In the genomic region with DNA sequence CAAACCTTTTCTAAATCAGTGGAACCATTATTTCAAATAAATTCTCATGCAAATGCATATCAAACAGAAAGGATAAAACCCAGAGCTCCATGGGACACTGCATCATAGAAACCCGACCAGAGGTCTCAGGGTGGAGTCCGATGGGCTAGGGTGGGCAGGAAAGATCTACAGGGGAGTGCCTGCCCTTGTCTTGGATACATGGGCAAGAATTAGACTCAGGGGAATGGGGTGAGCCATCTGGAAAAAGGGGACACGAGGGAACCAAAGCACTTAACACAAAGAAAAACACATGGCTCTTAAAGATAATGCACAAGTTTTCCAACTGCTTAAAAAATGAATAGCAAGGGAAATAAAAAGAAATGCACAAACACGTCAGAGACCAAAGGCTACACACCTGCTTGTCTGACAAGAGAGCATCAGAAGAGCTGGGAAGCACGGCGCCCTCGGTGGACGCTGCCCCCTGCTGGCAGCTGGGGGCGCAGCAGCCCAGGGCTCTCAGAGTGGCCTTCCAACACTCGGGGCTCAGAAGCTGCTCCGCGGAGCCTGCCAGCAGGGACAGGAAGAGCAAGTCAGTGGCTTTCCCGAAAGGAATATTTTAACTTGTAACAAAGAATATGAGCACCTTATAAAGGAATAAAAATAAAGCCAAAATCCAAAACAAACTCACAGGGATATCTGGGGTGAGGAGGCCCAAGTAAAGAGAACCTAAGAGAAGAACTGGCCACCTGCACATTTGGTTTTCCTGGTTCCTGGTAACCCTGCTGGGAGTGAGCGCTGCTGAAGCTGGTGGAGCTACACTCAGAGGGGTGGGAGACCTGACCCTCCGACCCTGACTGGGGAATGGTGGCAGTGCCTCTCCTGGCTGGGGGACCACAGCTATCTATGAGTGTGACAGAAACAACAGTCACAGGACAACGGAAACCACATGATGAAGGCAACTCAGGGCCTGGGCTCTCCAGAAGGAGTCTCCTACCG, we compare ENCODE assay signal across 8 cellular contexts. TPM values are rescaled to one million over a fixed set of nuclear protein-coding genes. Genes with fewer than 3 reads are reported as not detected.
DNase-seq lines count a peak whose midpoint lies in the region; ATAC-seq and TF ChIP-seq lines count a peak whose summit lies in the region.

No MANE protein-coding gene starts in this region.

- DNase-seq in EH (ENCODE audit: low read depth), result peak; percentile 59
- peak; percentile 60 to 77 for DNase-seq in Kasumi-1 (lab: John Stamatoyannopoulos, UW)
- peak; percentile 89 for DNase-seq in cardiac septum (ENCODE audit: low spot score)
- DNase-seq in putamen (ENCODE audit: low spot score), result peak; percentile 47

- peaks cover 15% of the 10 kb centered on the region for H3K4me1 Mint-ChIP-seq in activated naive CD4-positive, alpha-beta T cell treated with anti-CD3 and anti-CD28 coated beads, Interleukin-2, amount 50 U/mL, for 24 hours

- peak; percentile 82 for ATAC-seq in GM21723 (IDR thresholded peaks at IDR 0.05; ENCODE audit: unreplicated experiment)
- ATAC-seq in SK-N-SH treated with all-trans-retinoic acid at 6 μM for 48 hours, result peak; percentile 98
- no peak for ATAC-seq in HG03045 (IDR thresholded peaks at IDR 0.05; ENCODE audit: unreplicated experiment)

- peaks cover 6% of the 10 kb centered on the region for H3K9me3 Mint-ChIP-seq in activated naive CD4-positive, alpha-beta T cell treated with anti-CD3 and anti-CD28 coated beads, Interleukin-2, amount 50 U/mL, for 24 hours

- H3K36me3 Mint-ChIP-seq in activated naive CD4-positive, alpha-beta T cell treated with anti-CD3 and anti-CD28 coated beads, Interleukin-2, amount 50 U/mL, for 24 hours, result peaks cover 16% of the 10 kb centered on the region

- H3K27me3 Mint-ChIP-seq in activated naive CD4-positive, alpha-beta T cell treated with anti-CD3 and anti-CD28 coated beads, Interleukin-2, amount 50 U/mL, for 24 hours, result no peaks in the 10 kb centered on the region

- no peak overlapping the region for H3K4me3 Mint-ChIP-seq in activated naive CD4-positive, alpha-beta T cell treated with anti-CD3 and anti-CD28 coated beads, Interleukin-2, amount 50 U/mL, for 24 hours

- H3K27ac Mint-ChIP-seq in activated naive CD4-positive, alpha-beta T cell treated with anti-CD3 and anti-CD28 coated beads, Interleukin-2, amount 50 U/mL, for 24 hours, result peak overlapping the region; percentile 25

- intact Hi-C loops in cardiac septum (cut with DNase I), result loop anchor here (1.0 kb wide), 1 partner anchor 189 kb away; no protein-coding TSS in a partner anchor

TF ChIP-seq in SK-N-SH treated with all-trans-retinoic acid at 6 μM for 48 hours, 23 proteins besides CTCF, POLR2A, EP300 and RAD21:
- no peak for TF ChIP-seq ZNF70 (CRISPR knock-in tag; IDR thresholded peaks at IDR 0.05)
- no peak for TF ChIP-seq ESRRG (CRISPR knock-in tag; IDR thresholded peaks at IDR 0.05)
- TF ChIP-seq OSR1 (CRISPR knock-in tag; IDR thresholded peaks at IDR 0.05), result no peak
- TF ChIP-seq, protein P1, sequence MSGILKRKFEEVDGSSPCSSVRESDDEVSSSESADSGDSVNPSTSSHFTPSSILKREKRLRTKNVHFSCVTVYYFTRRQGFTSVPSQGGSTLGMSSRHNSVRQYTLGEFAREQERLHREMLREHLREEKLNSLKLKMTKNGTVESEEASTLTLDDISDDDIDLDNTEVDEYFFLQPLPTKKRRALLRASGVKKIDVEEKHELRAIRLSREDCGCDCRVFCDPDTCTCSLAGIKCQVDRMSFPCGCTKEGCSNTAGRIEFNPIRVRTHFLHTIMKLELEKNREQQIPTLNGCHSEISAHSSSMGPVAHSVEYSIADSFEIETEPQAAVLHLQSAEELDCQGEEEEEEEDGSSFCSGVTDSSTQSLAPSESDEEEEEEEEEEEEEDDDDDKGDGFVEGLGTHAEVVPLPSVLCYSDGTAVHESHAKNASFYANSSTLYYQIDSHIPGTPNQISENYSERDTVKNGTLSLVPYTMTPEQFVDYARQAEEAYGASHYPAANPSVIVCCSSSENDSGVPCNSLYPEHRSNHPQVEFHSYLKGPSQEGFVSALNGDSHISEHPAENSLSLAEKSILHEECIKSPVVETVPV (CRISPR knock-in tag; IDR thresholded peaks at IDR 0.05), result no peak
- no peak for TF ChIP-seq ZNF565 (CRISPR knock-in tag; conservative IDR thresholded peaks at IDR 0.05; ENCODE audit: low read depth)
- no peak for TF ChIP-seq PPARA (CRISPR knock-in tag; IDR thresholded peaks at IDR 0.05; ENCODE audit: borderline replicate concordance)
- TF ChIP-seq TOX (CRISPR knock-in tag; IDR thresholded peaks at IDR 0.05; ENCODE audit: borderline replicate concordance), result no peak
- TF ChIP-seq ZFP30 (CRISPR knock-in tag; IDR thresholded peaks at IDR 0.05), result no peak
- TF ChIP-seq, protein P2, sequence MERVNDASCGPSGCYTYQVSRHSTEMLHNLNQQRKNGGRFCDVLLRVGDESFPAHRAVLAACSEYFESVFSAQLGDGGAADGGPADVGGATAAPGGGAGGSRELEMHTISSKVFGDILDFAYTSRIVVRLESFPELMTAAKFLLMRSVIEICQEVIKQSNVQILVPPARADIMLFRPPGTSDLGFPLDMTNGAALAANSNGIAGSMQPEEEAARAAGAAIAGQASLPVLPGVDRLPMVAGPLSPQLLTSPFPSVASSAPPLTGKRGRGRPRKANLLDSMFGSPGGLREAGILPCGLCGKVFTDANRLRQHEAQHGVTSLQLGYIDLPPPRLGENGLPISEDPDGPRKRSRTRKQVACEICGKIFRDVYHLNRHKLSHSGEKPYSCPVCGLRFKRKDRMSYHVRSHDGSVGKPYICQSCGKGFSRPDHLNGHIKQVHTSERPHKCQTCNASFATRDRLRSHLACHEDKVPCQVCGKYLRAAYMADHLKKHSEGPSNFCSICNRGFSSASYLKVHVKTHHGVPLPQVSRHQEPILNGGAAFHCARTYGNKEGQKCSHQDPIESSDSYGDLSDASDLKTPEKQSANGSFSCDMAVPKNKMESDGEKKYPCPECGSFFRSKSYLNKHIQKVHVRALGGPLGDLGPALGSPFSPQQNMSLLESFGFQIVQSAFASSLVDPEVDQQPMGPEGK (CRISPR knock-in tag; IDR thresholded peaks at IDR 0.05; ENCODE audit: borderline replicate concordance), result no peak
- TF ChIP-seq RARB (CRISPR knock-in tag; IDR thresholded peaks at IDR 0.05), result no peak
- no peak for TF ChIP-seq ZFP3 (CRISPR knock-in tag; IDR thresholded peaks at IDR 0.05)

RNA-seq across cellular contexts. Expression of a gene that starts 54.5 kb away (rescaled TPM):
- not detected for total RNA-seq in cardiac septum
